8 cellular contexts compared by ENCODE assay signal in the genomic region with DNA sequence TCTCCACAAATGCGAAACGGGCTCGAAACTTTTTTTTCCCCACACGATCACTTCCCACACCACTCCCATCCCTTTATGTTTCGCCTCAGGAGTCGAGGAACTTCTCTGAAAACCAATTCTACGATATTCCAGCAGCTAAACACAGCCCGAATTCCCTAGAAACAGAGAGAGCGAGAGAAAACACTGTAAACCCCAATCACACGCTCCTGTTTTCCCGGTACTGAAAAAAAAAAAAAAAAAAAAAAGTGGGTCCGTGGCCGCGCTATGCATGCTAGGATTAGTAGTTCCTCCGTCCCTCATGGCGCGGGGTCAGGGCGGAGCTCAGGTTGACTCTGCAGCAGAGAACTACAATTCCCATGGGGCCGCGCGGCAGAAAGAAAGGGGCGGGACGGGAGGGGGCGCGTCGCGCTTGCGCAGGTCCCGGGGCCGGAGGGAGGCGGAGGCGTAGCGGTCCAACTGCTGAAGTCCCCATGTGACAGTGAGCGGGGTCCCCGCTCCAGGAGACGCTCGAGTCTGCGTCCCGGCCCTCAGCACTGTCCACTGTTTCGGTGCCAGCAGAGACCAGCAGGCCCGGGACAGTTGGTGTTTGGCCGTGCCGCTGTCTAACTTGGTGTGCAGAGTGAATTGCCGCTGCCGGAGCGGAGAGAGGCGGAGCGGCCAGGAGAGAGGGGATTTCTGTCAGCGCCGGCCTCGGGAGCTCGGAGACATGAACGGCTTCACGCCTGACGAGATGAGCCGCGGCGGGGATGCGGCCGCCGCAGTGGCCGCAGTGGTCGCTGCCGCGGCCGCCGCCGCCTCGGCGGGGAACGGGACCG. TPM values are rescaled to one million over a fixed set of nuclear protein-coding genes. Genes with fewer than 3 reads are reported as not detected.
DNase-seq lines count a peak whose midpoint lies in the region; ATAC-seq, FAIRE-seq and TF ChIP-seq lines count a peak whose summit lies in the region.

A gene with protein sequence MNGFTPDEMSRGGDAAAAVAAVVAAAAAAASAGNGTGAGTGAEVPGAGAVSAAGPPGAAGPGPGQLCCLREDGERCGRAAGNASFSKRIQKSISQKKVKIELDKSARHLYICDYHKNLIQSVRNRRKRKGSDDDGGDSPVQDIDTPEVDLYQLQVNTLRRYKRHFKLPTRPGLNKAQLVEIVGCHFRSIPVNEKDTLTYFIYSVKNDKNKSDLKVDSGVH (plus strand): TSS at position 478 of the 815 bp plus-strand sequence. CDS start 229 bp downstream, at position 707.

- H3K36me3 ChIP-seq in HUES64 (ENCODE audit: insufficient read depth, low read length) (peaks cover 15% of the 10 kb centered on the region), OCI-LY1 (ENCODE audit: insufficient read depth, low read length) (peaks cover 13% of the 10 kb centered on the region), mesodermal cell (ENCODE audit: control insufficient read depth, insufficient read depth, low read length) (peaks cover 4% of the 10 kb centered on the region)

- H3K4me2 ChIP-seq in OCI-LY1 (ENCODE audit: low read length): peak within 1 kb of the TSS; percentile 90

- H4K20me1 ChIP-seq in OCI-LY1 (ENCODE audit: insufficient read depth, low read length): no peaks in the 10 kb centered on the region

- ATAC-seq in GM21447 (IDR thresholded peaks at IDR 0.05; ENCODE audit: unreplicated experiment): peak; percentile 60

- H3K9ac ChIP-seq in HUES64 (ENCODE audit: low read depth, low read length): peak within 1 kb of the TSS; percentile 66
- peak within 1 kb of the TSS; percentile 97 for H3K9ac ChIP-seq in OCI-LY1 (ENCODE audit: low read length)

- no peaks in the 10 kb centered on the region for H3F3A ChIP-seq in OCI-LY1 (ENCODE audit: insufficient read depth, low read length)

- no peaks in the 10 kb centered on the region for H3K9me3 ChIP-seq in HUES64 (ENCODE audit: insufficient read depth, low read depth, low read length)
- no peaks in the 10 kb centered on the region for H3K9me3 ChIP-seq in OCI-LY1 (ENCODE audit: low read length)
- no peaks in the 10 kb centered on the region for H3K9me3 ChIP-seq in mesodermal cell (ENCODE audit: control insufficient read depth, low read length)

- under 1% methylated on average over 72 of the region's 72 CpGs for WGBS in HUES64
- WGBS in mesodermal cell (ENCODE audit: insufficient coverage in 2 of 2), 2 experiments: 1% methylated on average over 53 to 57 of the region's 72 CpGs

- peaks cover 39% of the 10 kb centered on the region for H3K79me2 ChIP-seq in OCI-LY1 (ENCODE audit: insufficient read depth, low read length)

- no peaks in the 10 kb centered on the region for H3K27me3 ChIP-seq in HUES64 (ENCODE audit: insufficient read depth, low read length)
- H3K27me3 ChIP-seq in OCI-LY1 (ENCODE audit: insufficient read depth, low read length): no peaks in the 10 kb centered on the region

- H3K27ac Mint-ChIP-seq in Calu3 (ENCODE audit: unreplicated experiment): peak within 1 kb of the TSS; percentile 26

- H2AFZ ChIP-seq in OCI-LY1 (ENCODE audit: low read length): no peak within 1 kb of the TSS

- H3K4me1 ChIP-seq in HUES64 (ENCODE audit: insufficient read depth, low read length): 0 out of 2 replicates have a peak, but pooled peaks cover 4% of the 10 kb centered on the region
- H3K4me1 ChIP-seq in OCI-LY1 (ENCODE audit: insufficient read depth, low read length, severe bottlenecking): peaks cover 31% of the 10 kb centered on the region
- H3K4me1 ChIP-seq in mesodermal cell (ENCODE audit: control insufficient read depth, insufficient read depth, low read length, poor library complexity, severe bottlenecking): peaks cover 4% of the 10 kb centered on the region

- H3K4me3 ChIP-seq in HUES64 (ENCODE audit: low read length) (peak within 1 kb of the TSS; percentile 96), OCI-LY1 (ENCODE audit: low read depth, low read length, poor library complexity, severe bottlenecking) (peak within 1 kb of the TSS; percentile 96), mesodermal cell (ENCODE audit: extremely low read depth, insufficient read depth, low read length, poor library complexity, severe bottlenecking) (peak within 1 kb of the TSS; percentile 77)

- peaks cover 9% of the 10 kb centered on the region for H3K4me1 Mint-ChIP-seq in Calu3 (ENCODE audit: low read depth, unreplicated experiment)

- no TSS peak for BruUV-seq in Calu3 (replicated peaks; lab: Mats Ljungman, UMichigan)

- H3K27me3 Mint-ChIP-seq in Calu3 (ENCODE audit: unreplicated experiment): no peaks in the 10 kb centered on the region

- FAIRE-seq in endometrium (lab: Jason Lieb, UNC): peak; percentile 92

- CTCF ChIA-PET in Calu3 (lab: Charles Lee): interaction anchor here (0.6 to 1.2 kb wide), 7 partner anchors 36 to 1471 kb away, joined by 3 to 12 read pairs (median 5); a partner anchor contains a TSS

- H3K27ac ChIP-seq in HUES64 (ENCODE audit: low read depth, low read length): 0 out of 2 replicates have a peak within 1 kb of the TSS, but pooled peaks have one; percentile 0
- H3K27ac ChIP-seq in OCI-LY1 (ENCODE audit: low read depth, low read length, poor library complexity, severe bottlenecking): peak within 1 kb of the TSS; percentile 94
- peak within 1 kb of the TSS; percentile 84 for H3K27ac ChIP-seq in mesodermal cell (ENCODE audit: low read depth, low read length, severe bottlenecking)

- peak within 1 kb of the TSS; percentile 87 for H3K4me3 Mint-ChIP-seq in Calu3 (ENCODE audit: low read depth, unreplicated experiment)

- TF ChIP-seq CTCF in Calu3 (IDR thresholded peaks at IDR 0.05; ENCODE audit: unreplicated experiment) (no peak), OCI-LY1 (IDR thresholded peaks at IDR 0.05; ENCODE audit: low read length) (no peak)

- intact Hi-C loops in Calu3 (cut with micrococcal nuclease; ENCODE audit: unreplicated experiment): loop anchor here (5.0 kb wide), 1 partner anchor 42 kb away; no protein-coding TSS in a partner anchor

- peak; percentile 91 for DNase-seq in Calu3
- peak; percentile 95 for DNase-seq in activated CD8-positive, alpha-beta memory T cell treated with anti-CD3 and anti-CD28 coated beads, Interleukin-2, amount 50 U/mL, for 4 hours
- peak; percentile 94 to 96 for DNase-seq in stimulated activated CD8-positive, alpha-beta memory T cell treated with anti-CD3 and anti-CD28 coated beads, Interleukin-15, amount 100 ng/mL, for 4 hours (ENCODE audit: low read depth in 2 of 2)

- no peaks in the 10 kb centered on the region for H3K9me3 Mint-ChIP-seq in Calu3 (ENCODE audit: low read depth, unreplicated experiment)

- peaks cover 32% of the 10 kb centered on the region for H3K36me3 Mint-ChIP-seq in Calu3 (ENCODE audit: insufficient read depth, unreplicated experiment)

- no peaks in the 10 kb centered on the region for H3K9me2 ChIP-seq in OCI-LY1 (ENCODE audit: low read depth, low read length)

RNA-seq across cellular contexts. Expression of the gene that starts here (rescaled TPM):
- 10.6 and 12.7 TPM in 2 replicates for total RNA-seq in Calu3 (2022)
- 17.7 TPM for polyA plus RNA-seq in HUES64 (2013, experiment 1 of 2)
- polyA plus RNA-seq in HUES64 (2013, experiment 2 of 2): 20.7 TPM
- polyA plus RNA-seq in mesodermal cell (2013, experiment 1 of 2): 15.0 TPM
- polyA plus RNA-seq in mesodermal cell (2013, experiment 2 of 2): 19.6 TPM

Comparison
In these comparisons a context has a peak if more than half of its experiments do, and no peak if none do; other contexts are left out.
1. Peak in every context shown above with its lines: DNase-seq, ATAC-seq, H3K4me3 ChIP-seq and H3K27ac ChIP-seq.
2. H3K27ac ChIP-seq: peak in every context shown above with its lines; median percentile 94 in OCI-LY1; 84 in mesodermal cell; 0 in HUES64.